ENCODE assay signal across 11 cellular contexts in the genomic region with DNA sequence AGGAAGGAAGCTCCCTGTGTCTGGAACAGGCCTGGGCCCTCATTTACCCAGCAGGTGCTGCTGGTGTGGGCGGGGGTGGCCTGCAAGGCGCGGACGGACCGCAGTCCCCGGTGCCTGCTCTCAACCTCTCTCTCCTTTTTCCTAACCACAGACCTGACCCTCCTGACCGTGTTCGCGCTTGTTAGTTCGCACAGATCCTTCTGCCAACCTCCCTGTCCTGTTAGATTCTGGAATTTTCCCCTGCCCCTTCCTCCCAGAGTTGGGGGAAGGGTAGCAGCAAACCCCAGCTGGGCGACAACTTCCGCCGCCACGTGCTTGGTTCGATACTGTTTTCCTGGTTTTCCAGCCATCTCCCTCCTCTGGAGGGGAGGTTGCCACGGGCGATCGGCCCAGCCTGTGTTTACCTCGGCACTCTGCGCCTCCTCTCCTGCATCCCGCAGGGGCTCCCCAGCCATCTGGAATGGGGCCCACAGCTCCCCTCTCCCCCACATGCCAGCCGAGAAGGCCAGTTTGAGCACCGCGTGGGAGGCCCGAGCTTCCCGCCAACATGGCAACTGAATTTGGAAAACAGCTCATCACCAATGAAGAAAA.
DNase-seq lines count a peak whose midpoint lies in the region; ATAC-seq lines count a peak whose summit lies in the region.
"Had no signal": no experiment of that assay in that cellular context is flagged by ENCODE, and none has a peak within 500 bp of the region (broad histone marks: within the 10 kb centered on the region; RNA-seq: fewer than 3 reads in every experiment).

No MANE protein-coding gene starts in this region.

- peaks cover 9% of the 10 kb centered on the region for H3K4me1 Mint-ChIP-seq in activated T-cell treated with anti-CD3 and anti-CD28 coated beads, Interleukin-2, amount 50 U/mL, for 24 hours (ENCODE audit: low read depth)

- ATAC-seq in HG03439 (IDR thresholded peaks at IDR 0.05; ENCODE audit: unreplicated experiment), result no peak
- ATAC-seq in GM19023 (IDR thresholded peaks at IDR 0.05; ENCODE audit: unreplicated experiment), result no peak

- no peak overlapping the region for H3K4me3 ChIP-seq in iPS-15b (ENCODE audit: low read depth, low read length)
- H3K4me3 ChIP-seq: SJCRH30 had no signal

- H3K9ac ChIP-seq in iPS-15b (ENCODE audit: low read depth, low read length), result peak overlapping the region; percentile 37

- H3K9me3 ChIP-seq in iPS-15b (ENCODE audit: control insufficient read depth, insufficient read depth, low read length), result no peaks in the 10 kb centered on the region
- H3K9me3 ChIP-seq: SJCRH30 had no signal

- peaks cover 76% of the 10 kb centered on the region for H3K27me3 Mint-ChIP-seq in activated T-cell treated with anti-CD3 and anti-CD28 coated beads, Interleukin-2, amount 50 U/mL, for 24 hours

- no peaks in the 10 kb centered on the region for H3K36me3 Mint-ChIP-seq in activated T-cell treated with anti-CD3 and anti-CD28 coated beads, Interleukin-2, amount 50 U/mL, for 24 hours (ENCODE audit: low read depth)

- peaks cover 18% of the 10 kb centered on the region for H3K4me1 ChIP-seq in iPS-15b (ENCODE audit: control insufficient read depth, insufficient read depth, low read length)
- H3K4me1 ChIP-seq: SJCRH30 had no signal

- no peak overlapping the region for H3K4me3 Mint-ChIP-seq in activated T-cell treated with anti-CD3 and anti-CD28 coated beads, Interleukin-2, amount 50 U/mL, for 24 hours

- H3K9me3 Mint-ChIP-seq in activated T-cell treated with anti-CD3 and anti-CD28 coated beads, Interleukin-2, amount 50 U/mL, for 24 hours, result no peaks in the 10 kb centered on the region

- DNase-seq in activated T-cell treated with anti-CD3 and anti-CD28 coated beads, Interleukin-2, amount 50 U/mL, for 24 hours, result peak; percentile 19
- DNase-seq in activated T-cell treated with anti-CD3 and anti-CD28 coated beads, Interleukin-2, amount 50 U/mL, for 1 hour, result no peak
- DNase-seq in NCI-H2171 treated with DMSO at 0.1 percent for 48 hours (lab: John Stamatoyannopoulos, UW) (peak; percentile 65), ureter (ENCODE audit: low spot score) (peak; percentile 23), superior temporal gyrus (ENCODE audit: extremely low spot score) (no peak)
- DNase-seq: GF-D8; SJCRH30; stimulated activated CD4-positive, alpha-beta T cell treated with anti-CD3 and anti-CD28 coated beads, Interleukin-15, amount 100 ng/mL, for 24 hours had no signal

- peaks cover 18% of the 10 kb centered on the region for H3K27me3 ChIP-seq in iPS-15b (ENCODE audit: control insufficient read depth, insufficient read depth, low read length)

- H3K36me3 ChIP-seq in iPS-15b (ENCODE audit: control insufficient read depth, insufficient read depth, low read length), result no peaks in the 10 kb centered on the region
- H3K36me3 ChIP-seq: SJCRH30 had no signal

- no peak overlapping the region for H3K27ac Mint-ChIP-seq in activated T-cell treated with anti-CD3 and anti-CD28 coated beads, Interleukin-2, amount 50 U/mL, for 24 hours

Comparison
In these comparisons a context has a peak if more than half of its experiments do, and no peak if none do; other contexts are left out.
1. DNase-seq: peak in activated T-cell treated with anti-CD3 and anti-CD28 coated beads, Interleukin-2, amount 50 U/mL, for 24 hours (single experiment), NCI-H2171 treated with DMSO at 0.1 percent for 48 hours (single experiment) and ureter (single experiment); none in activated T-cell treated with anti-CD3 and anti-CD28 coated beads, Interleukin-2, amount 50 U/mL, for 1 hour (single experiment) and superior temporal gyrus (single experiment).